Comparison of ENCODE assay signal across 23 cellular contexts in the genomic region with DNA sequence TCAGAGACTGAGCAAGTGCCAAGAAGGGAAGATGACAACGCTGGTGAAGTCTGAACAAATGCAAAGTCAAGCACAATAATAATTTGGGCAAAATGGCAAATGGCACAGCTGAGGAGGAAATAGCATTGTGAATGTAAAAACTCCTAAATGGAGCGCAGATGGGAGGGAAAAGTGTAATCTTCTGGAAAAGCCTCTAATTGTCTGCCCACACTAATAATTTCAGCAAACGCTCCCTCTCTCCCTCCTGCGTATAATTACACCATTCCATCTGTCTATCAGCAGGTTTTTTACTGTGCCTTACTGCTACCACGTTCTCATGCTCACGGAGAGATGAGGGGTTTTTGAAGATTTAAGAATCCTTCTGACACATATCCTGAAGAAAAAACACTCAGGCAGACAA.
DNase-seq lines count a peak whose midpoint lies in the region; ATAC-seq, FAIRE-seq and TF ChIP-seq lines count a peak whose summit lies in the region.
"Had no signal": no experiment of that assay in that cellular context is flagged by ENCODE, and none has a peak within 500 bp of the region (broad histone marks: within the 10 kb centered on the region; RNA-seq: fewer than 3 reads in every experiment).

No MANE protein-coding gene starts in this region.

- no peak overlapping the region for H2BK12ac ChIP-seq in neuronal stem cell (ENCODE audit: low read length)

- H3K36me3 ChIP-seq in neuronal stem cell (replicated peaks in 1 of 2; ENCODE audit: control insufficient read depth in 2 of 2, insufficient read depth in 2 of 2, low read length in 2 of 2) (no peaks in the 10 kb centered on the region), gastrocnemius medialis (no peaks in the 10 kb centered on the region)
- H3K36me3 ChIP-seq: BE2C, Peyer's patch, SJSA1 had no signal

- H2BK15ac ChIP-seq in neuronal stem cell (ENCODE audit: low read length) = no peak overlapping the region

- no peak overlapping the region for H4K8ac ChIP-seq in neuronal stem cell (ENCODE audit: low read depth, low read length)

- H3K4me3 ChIP-seq in neuronal stem cell (ENCODE audit: low read length in 2 of 2) (no peak overlapping the region), gastrocnemius medialis (no peak overlapping the region)
- H3K4me3 ChIP-seq: Peyer's patch, SJSA1 had no signal

- no peak overlapping the region for H2AFZ ChIP-seq in neuronal stem cell (ENCODE audit: low read length)

- no peak overlapping the region for H3K4me2 ChIP-seq in neuronal stem cell (ENCODE audit: insufficient read depth, low read length, poor library complexity, severe bottlenecking)

- H3K14ac ChIP-seq in neuronal stem cell (ENCODE audit: low read length) = no peak overlapping the region

- no peak overlapping the region for H2BK5ac ChIP-seq in neuronal stem cell (ENCODE audit: low read length)

- H2BK120ac ChIP-seq in neuronal stem cell (ENCODE audit: low read depth, low read length) = no peak overlapping the region

- H3K27me3 ChIP-seq in neuronal stem cell (ENCODE audit: control insufficient read depth in 3 of 3, insufficient read depth in 3 of 3, low read depth in 1 of 3, low read length in 3 of 3) (no peaks in the 10 kb centered on the region), gastrocnemius medialis (no peaks in the 10 kb centered on the region)
- H3K27me3 ChIP-seq: BE2C, Peyer's patch, SJSA1 had no signal

- H3K27ac ChIP-seq in neuronal stem cell (replicated peaks; ENCODE audit: low read length) = no peak overlapping the region
- no peak overlapping the region for H3K27ac ChIP-seq in gastrocnemius medialis
- H3K27ac ChIP-seq: Peyer's patch, SJSA1 had no signal

- WGBS in neuronal stem cell (ENCODE audit: extremely low coverage in 2 of 2, insufficient read length in 2 of 2, insufficient replicate concordance in 1 of 2), 2 donors = no CpG with 5 or more reads among the region's 6 CpGs

- H3K79me1 ChIP-seq in neuronal stem cell (ENCODE audit: low read depth, low read length) = no peaks in the 10 kb centered on the region

- TF ChIP-seq CTCF in gastrocnemius medialis (IDR thresholded peaks at IDR 0.05 in 4 of 5, conservative IDR thresholded peaks at IDR 0.05 in 1 of 5) = no peak

- no peak for TF ChIP-seq POLR2A in gastrocnemius medialis (IDR thresholded peaks at IDR 0.05)

- intact Hi-C loops in gastrocnemius medialis (cut with DNase I; ENCODE audit: low total_unique reads) = no loop called here

- no peak overlapping the region for H3K4ac ChIP-seq in neuronal stem cell (ENCODE audit: low read length)

- no peak for ATAC-seq in gastrocnemius medialis

- DNase-seq in NCI-H1417 (lab: John Stamatoyannopoulos, UW) = peak in 2 of 3 experiments; percentile 37 to 77
- DNase-seq in NCI-H1417 treated with DMSO at 0.1 percent for 48 hours (lab: John Stamatoyannopoulos, UW) = no peak
- DNase-seq in NCI-H2171 treated with DMSO at 0.1 percent for 48 hours (lab: John Stamatoyannopoulos, UW) = peak; percentile 65
- peak; percentile 41 for DNase-seq in NCI-H82 treated with DMSO at 0.1 percent for 48 hours (lab: John Stamatoyannopoulos, UW; ENCODE audit: unreplicated experiment)
- DNase-seq in neuronal stem cell (ENCODE audit: low spot score) = no peak
- no peak for DNase-seq in amniotic stem cell (lab: John Stamatoyannopoulos, UW)
- no peak for DNase-seq in gastrocnemius medialis
- DNase-seq in HTR-8/SVneo (ENCODE audit: insufficient read length, low spot score) = no peak
- DNase-seq: 8988T; BE2C; CD4-positive, CD25-positive, alpha-beta regulatory T cell; COR-L47; DMS153; GF-D8; MM.1S; NCI-H1092; NCI-H2029; NCI-H510A treated with DMSO at 0.1 percent for 48 hours; NK-92 treated with Interleukin-12 subunit alpha and Interleukin-12 subunit beta, amount 100 ng/mL, for 24 hours; Peyer's patch had no signal

- H3K18ac ChIP-seq in neuronal stem cell (ENCODE audit: low read length) = no peak overlapping the region

- no peak overlapping the region for H4K91ac ChIP-seq in neuronal stem cell (ENCODE audit: low read depth, low read length, poor library complexity)

- H3K9me3 ChIP-seq in neuronal stem cell (replicated peaks in 1 of 2; ENCODE audit: control insufficient read depth in 2 of 2, insufficient read depth in 1 of 2, low read depth in 1 of 2, low read length in 2 of 2) (no peaks in the 10 kb centered on the region), gastrocnemius medialis (no peaks in the 10 kb centered on the region)
- H3K9me3 ChIP-seq: BE2C, SJSA1 had no signal

- H3K23ac ChIP-seq in neuronal stem cell (ENCODE audit: low read depth, low read length, poor library complexity) = no peak overlapping the region

- peak overlapping the region; percentile 29 for H2AK5ac ChIP-seq in neuronal stem cell (ENCODE audit: low read depth, low read length)

- H3K9ac ChIP-seq in neuronal stem cell (ENCODE audit: low read depth, low read length, poor library complexity) = no peak overlapping the region

- no peak for FAIRE-seq in HTR-8/SVneo (lab: Jason Lieb, UNC)
- FAIRE-seq: GM19239, H1 had no signal

- peaks cover 0 to 24% of the 10 kb centered on the region in 2 donors for H3K4me1 ChIP-seq in neuronal stem cell (ENCODE audit: control insufficient read depth in 2 of 2, insufficient read depth in 1 of 2, low read depth in 1 of 2, low read length in 2 of 2)
- H3K4me1 ChIP-seq in gastrocnemius medialis = no peaks in the 10 kb centered on the region
- H3K4me1 ChIP-seq: BE2C, Peyer's patch had no signal

- in situ Hi-C loops in gastrocnemius medialis (cut with MboI; ENCODE audit: low sequenced_read_pairs in 4 of 4) = no loop called here

Comparison
In these comparisons a context has a peak if more than half of its experiments do, and no peak if none do; other contexts are left out.
1. DNase-seq: peak in NCI-H1417 (2 of 3), NCI-H2171 treated with DMSO at 0.1 percent for 48 hours (single experiment) and NCI-H82 treated with DMSO at 0.1 percent for 48 hours (single experiment); none in NCI-H1417 treated with DMSO at 0.1 percent for 48 hours (single experiment), neuronal stem cell (single experiment), amniotic stem cell (single experiment), gastrocnemius medialis (0 of 2) and HTR-8/SVneo (single experiment).